12 cellular contexts compared by ENCODE assay signal in genomic region chr7:158585721-158586498, GRCh38. TPM values are rescaled to one million over a fixed set of nuclear protein-coding genes. Genes with fewer than 3 reads are reported as not detected.
A peak's percentile ranks its signal among the peaks of the same experiment; 100 is the strongest.
DNase-seq lines count a peak whose midpoint lies in the region; ATAC-seq and TF ChIP-seq lines count a peak whose summit lies in the region.
"Had no signal": no experiment of that assay in that cellular context is flagged by ENCODE, and none has a peak within 500 bp of the region (broad histone marks: within the 10 kb centered on the region; RNA-seq: fewer than 3 reads in every experiment).

No MANE protein-coding gene starts in this region.

- H3K9me3 Mint-ChIP-seq in activated naive CD8-positive, alpha-beta T cell (ENCODE audit: low read depth): no peaks in the 10 kb centered on the region
- peaks cover under 1% of the 10 kb centered on the region for H3K9me3 Mint-ChIP-seq in activated naive CD8-positive, alpha-beta T cell treated with anti-CD3 and anti-CD28 coated beads for 36 hours
- peaks cover 7% of the 10 kb centered on the region for H3K9me3 Mint-ChIP-seq in WTC11

- no peak for DNase-seq in activated naive CD8-positive, alpha-beta T cell treated with anti-CD3 and anti-CD28 coated beads for 36 hours
- DNase-seq in WTC11 (ENCODE audit: low spot score) (no peak), left lung (peak in 1 of 2 donors; percentile 8), testis (no peak), SW 1271 (lab: John Stamatoyannopoulos, UW) (no peak), Kasumi-1 (lab: John Stamatoyannopoulos, UW) (no peak), NCI-H187 (lab: John Stamatoyannopoulos, UW) (no peak)
- DNase-seq: activated naive CD4-positive, alpha-beta T cell treated with Interleukin-2 at 50 U/mL for 16 hours; islet precursor cell; T1000 had no signal

- 27 to 32% methylated on average over 17 of the region's 17 CpGs for WGBS in testis, 2 donors

- H3K4me1 ChIP-seq in left lung (peaks cover 0 to 19% of the 10 kb centered on the region in 2 donors), testis (peaks cover 13% of the 10 kb centered on the region)

- no peaks in the 10 kb centered on the region for H3K36me3 Mint-ChIP-seq in activated naive CD8-positive, alpha-beta T cell
- no peaks in the 10 kb centered on the region for H3K36me3 Mint-ChIP-seq in activated naive CD8-positive, alpha-beta T cell treated with anti-CD3 and anti-CD28 coated beads for 36 hours
- peaks cover 2% of the 10 kb centered on the region; the same call in 1 of the 2 replicates for H3K36me3 Mint-ChIP-seq in WTC11

- peak overlapping the region in 1 of 2 donors; percentile 16 for H3K4me3 ChIP-seq in left lung
- peak overlapping the region; percentile 24 to 45 for H3K4me3 ChIP-seq in testis
- H3K4me3 ChIP-seq: GM12878 had no signal

- H3K27ac ChIP-seq in left lung (no peak overlapping the region), testis (no peak overlapping the region)

- POLR2A ChIA-PET in WTC11 (lab: Charles Lee): no interaction called here

- intact Hi-C loops in left lung (cut with DNase I) (no loop called here), testis (cut with DNase I; ENCODE audit: low total_unique reads) (no loop called here)

- peaks cover 14% of the 10 kb centered on the region for H3K4me1 Mint-ChIP-seq in activated naive CD8-positive, alpha-beta T cell (ENCODE audit: low read depth)
- peaks cover 3% of the 10 kb centered on the region for H3K4me1 Mint-ChIP-seq in activated naive CD8-positive, alpha-beta T cell treated with anti-CD3 and anti-CD28 coated beads for 36 hours
- peaks cover 11% of the 10 kb centered on the region for H3K4me1 Mint-ChIP-seq in WTC11

- ATAC-seq in WTC11 (no peak), left lung (peak; percentile 59)
- ATAC-seq: GM12878 had no signal

- TF ChIP-seq CTCF in WTC11 (IDR thresholded peaks at IDR 0.05) (no peak), left lung (IDR thresholded peaks at IDR 0.05) (no peak), testis (IDR thresholded peaks at IDR 0.05) (no peak)

- H3K36me3 ChIP-seq in left lung: no peaks in the 10 kb centered on the region
- no peaks in the 10 kb centered on the region for H3K36me3 ChIP-seq in testis (ENCODE audit: low read depth, missing control alignments)

- CTCF ChIA-PET in WTC11 (lab: Charles Lee): interaction anchor here (1.1 kb wide), 1 partner anchor 14 kb away, joined by 3 read pairs; no protein-coding TSS in a partner anchor

- no peak for TF ChIP-seq POLR2A in testis (IDR thresholded peaks at IDR 0.05)

- no peak overlapping the region for H3K27ac Mint-ChIP-seq in activated naive CD8-positive, alpha-beta T cell
- no peak overlapping the region for H3K27ac Mint-ChIP-seq in activated naive CD8-positive, alpha-beta T cell treated with anti-CD3 and anti-CD28 coated beads for 36 hours
- H3K27ac Mint-ChIP-seq in WTC11: no peak overlapping the region

- H3K4me3 Mint-ChIP-seq in activated naive CD8-positive, alpha-beta T cell: peak overlapping the region; percentile 74
- no peak overlapping the region for H3K4me3 Mint-ChIP-seq in activated naive CD8-positive, alpha-beta T cell treated with anti-CD3 and anti-CD28 coated beads for 36 hours
- peak overlapping the region; percentile 74 for H3K4me3 Mint-ChIP-seq in WTC11

- peaks cover 0 to 2% of the 10 kb centered on the region in 2 donors for H3K9me3 ChIP-seq in left lung
- H3K9me3 ChIP-seq in testis: no peaks in the 10 kb centered on the region

- peaks cover 39% of the 10 kb centered on the region for H3K27me3 Mint-ChIP-seq in activated naive CD8-positive, alpha-beta T cell
- H3K27me3 Mint-ChIP-seq in activated naive CD8-positive, alpha-beta T cell treated with anti-CD3 and anti-CD28 coated beads for 36 hours: peaks cover 66% of the 10 kb centered on the region
- peaks cover 35% of the 10 kb centered on the region for H3K27me3 Mint-ChIP-seq in WTC11 (ENCODE audit: low read depth)

- H3K27me3 ChIP-seq in left lung: peaks cover 27 to 79% of the 10 kb centered on the region in 2 donors
- H3K27me3 ChIP-seq in testis: no peaks in the 10 kb centered on the region

TF ChIP-seq in WTC11, 78 proteins besides CTCF, POLR2A, EP300 and RAD21 (continues in another document):
- TF ChIP-seq IRF1 (CRISPR knock-in tag; IDR thresholded peaks at IDR 0.05): no peak
- TF ChIP-seq NR3C1 (CRISPR knock-in tag; conservative IDR thresholded peaks at IDR 0.05; ENCODE audit: low read depth): no peak
- no peak for TF ChIP-seq GABPB1 (CRISPR knock-in tag; IDR thresholded peaks at IDR 0.05)
- TF ChIP-seq FOXK1 (CRISPR knock-in tag; IDR thresholded peaks at IDR 0.05): no peak
- TF ChIP-seq TEAD4 (CRISPR knock-in tag; IDR thresholded peaks at IDR 0.05): no peak
- TF ChIP-seq MLX (CRISPR knock-in tag; IDR thresholded peaks at IDR 0.05): no peak
- no peak for TF ChIP-seq AR (CRISPR knock-in tag; IDR thresholded peaks at IDR 0.05)
- TF ChIP-seq ZNF425 (CRISPR knock-in tag; conservative IDR thresholded peaks at IDR 0.05): no peak
- no peak for TF ChIP-seq ELF4 (CRISPR knock-in tag; IDR thresholded peaks at IDR 0.05; ENCODE audit: low read depth)
- no peak for TF ChIP-seq FOXP4 (CRISPR knock-in tag; IDR thresholded peaks at IDR 0.05)

RNA-seq across cellular contexts. Expression of gene PTPRN2, which starts 1.7 kb away (rescaled TPM):
- total RNA-seq in activated naive CD8-positive, alpha-beta T cell treated with anti-CD3 and anti-CD28 coated beads for 36 hours: under 1 TPM; 0.72 to 0.74 TPM
- total RNA-seq in WTC11 (2021): 2.6 to 4.7 TPM (median 3.9 TPM) in 3 replicates
- 1 to 10 TPM; 4.0 to 6.9 TPM for total RNA-seq in left lung
- 10 to 100 TPM in 1 of 2 donors, 1 to 10 TPM in 1; 9.8 to 10.8 TPM for total RNA-seq in testis
- 9.3 TPM for polyA plus RNA-seq in testis (ENCODE audit: insufficient read depth, low read depth, low replicate concordance)
- total RNA-seq: GM12878 had no signal
